14 cellular contexts compared by ENCODE assay signal in the genomic region with DNA sequence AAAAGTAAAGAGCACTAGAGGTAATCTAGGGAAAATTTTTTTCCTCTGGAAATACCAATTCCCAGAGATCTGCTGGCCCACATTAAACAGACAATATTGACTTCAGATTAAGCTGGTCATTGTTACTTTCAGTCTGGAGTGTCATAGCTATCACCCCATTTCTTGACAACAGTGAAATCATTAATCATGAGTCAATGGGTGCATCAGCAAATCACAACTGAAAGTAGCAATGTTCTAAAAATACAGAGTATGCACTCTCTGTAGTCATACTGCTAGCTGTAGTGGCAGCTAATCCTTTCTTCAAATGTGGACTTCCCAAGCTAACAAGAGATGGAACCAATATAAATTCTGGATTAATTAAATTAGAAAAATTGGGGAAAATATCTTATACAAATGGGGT.
DNase-seq lines count a peak whose midpoint lies in the region; ATAC-seq and TF ChIP-seq lines count a peak whose summit lies in the region.
"Had no signal": no experiment of that assay in that cellular context is flagged by ENCODE, and none has a peak within 500 bp of the region (broad histone marks: within the 10 kb centered on the region; RNA-seq: fewer than 3 reads in every experiment).

No MANE protein-coding gene starts in this region.

- no peak overlapping the region for H2AK5ac ChIP-seq in mesenchymal stem cell (ENCODE audit: low read length, severe bottlenecking)

- H3K9me3 Mint-ChIP-seq in natural killer cell = peaks cover 5% of the 10 kb centered on the region in 2 donors

- H3K4me1 Mint-ChIP-seq in natural killer cell = peaks cover 16 to 17% of the 10 kb centered on the region in 2 donors

- peaks cover 1% of the 10 kb centered on the region for H3K79me1 ChIP-seq in mesenchymal stem cell (replicated peaks; ENCODE audit: low read length, poor library complexity, severe bottlenecking)

- peak; percentile 40 for DNase-seq in GM13977 (ENCODE audit: low spot score)
- no peak for DNase-seq in mesenchymal stem cell
- no peak for DNase-seq in amniotic stem cell (lab: John Stamatoyannopoulos, UW)
- DNase-seq in NCI-H2227 (lab: John Stamatoyannopoulos, UW; ENCODE audit: unreplicated experiment) = no peak
- DNase-seq in natural killer cell = no peak
- DNase-seq: activated CD4-positive, alpha-beta memory T cell treated with anti-CD3 and anti-CD28 coated beads for 36 hours; NCI-H2107; Right ventricle myocardium superior; stimulated activated CD4-positive, alpha-beta T cell treated with anti-CD3 and anti-CD28 coated beads, Interleukin-4, amount 100 ng/mL, for 1 hour had no signal

- no peak overlapping the region for H2BK15ac ChIP-seq in mesenchymal stem cell (ENCODE audit: low read depth, poor library complexity, severe bottlenecking)

- H2BK120ac ChIP-seq in mesenchymal stem cell (ENCODE audit: low read depth, low read length) = no peak overlapping the region

- no peak overlapping the region for H3K4me2 ChIP-seq in mesenchymal stem cell (ENCODE audit: low read length, poor library complexity, severe bottlenecking)

- H3K4me3 Mint-ChIP-seq in natural killer cell = no peak overlapping the region
- H3K4me3 Mint-ChIP-seq: activated CD4-positive, alpha-beta memory T cell treated with anti-CD3 and anti-CD28 coated beads for 36 hours had no signal

- H3K9ac ChIP-seq in mesenchymal stem cell (ENCODE audit: low read length) = no peak overlapping the region

- H4K91ac ChIP-seq in mesenchymal stem cell (ENCODE audit: low read length) = no peak overlapping the region

- no peak overlapping the region for H3K27ac ChIP-seq in mesenchymal stem cell (ENCODE audit: low read length, poor library complexity, severe bottlenecking)
- H3K27ac ChIP-seq: ascending aorta, C4-2B had no signal

- no peak overlapping the region for H3K4ac ChIP-seq in mesenchymal stem cell (ENCODE audit: low read depth in 1 of 2, low read length in 2 of 2)

- H3K9me3 ChIP-seq in mesenchymal stem cell (ENCODE audit: control insufficient read depth, low read length) = peaks cover 8% of the 10 kb centered on the region

- no peak overlapping the region for H3K4me3 ChIP-seq in mesenchymal stem cell (ENCODE audit: insufficient read depth in 1 of 2, low read depth in 1 of 2, low read length in 2 of 2)
- H3K4me3 ChIP-seq: ascending aorta had no signal

- H3K18ac ChIP-seq in mesenchymal stem cell (ENCODE audit: low read depth in 1 of 2, low read length in 2 of 2) = no peak overlapping the region

- no peak overlapping the region for H2AFZ ChIP-seq in mesenchymal stem cell (ENCODE audit: low read depth, low read length)

- H2BK12ac ChIP-seq in mesenchymal stem cell (ENCODE audit: low read length in 2 of 2) = no peak overlapping the region

- H3K14ac ChIP-seq in mesenchymal stem cell (ENCODE audit: low read length in 2 of 2) = no peak overlapping the region

- no peaks in the 10 kb centered on the region for H3K4me1 ChIP-seq in mesenchymal stem cell (ENCODE audit: control insufficient read depth, insufficient read depth, low read depth, low read length)
- H3K4me1 ChIP-seq: ascending aorta had no signal

- H3K27me3 Mint-ChIP-seq in natural killer cell (ENCODE audit: low read depth in 2 of 2) = no peaks in the 10 kb centered on the region
- H3K27me3 Mint-ChIP-seq: activated CD4-positive, alpha-beta memory T cell treated with anti-CD3 and anti-CD28 coated beads for 36 hours had no signal

- H3K27ac Mint-ChIP-seq in natural killer cell = no peak overlapping the region
- H3K27ac Mint-ChIP-seq: activated CD4-positive, alpha-beta memory T cell treated with anti-CD3 and anti-CD28 coated beads for 36 hours had no signal

- H3K23ac ChIP-seq in mesenchymal stem cell (ENCODE audit: low read length in 2 of 2) = no peak overlapping the region

- ATAC-seq in GM19351 (IDR thresholded peaks at IDR 0.05; ENCODE audit: unreplicated experiment) (peak; percentile 94), HG02763 (IDR thresholded peaks at IDR 0.05; ENCODE audit: unreplicated experiment) (peak; percentile 90), HG03469 (IDR thresholded peaks at IDR 0.05; ENCODE audit: unreplicated experiment) (peak; percentile 96), natural killer cell (no peak)

- no peak overlapping the region for H4K8ac ChIP-seq in mesenchymal stem cell (ENCODE audit: low read length)

- H3K36me3 Mint-ChIP-seq in natural killer cell = peaks cover 7% of the 10 kb centered on the region

- H3K27me3 ChIP-seq in mesenchymal stem cell (ENCODE audit: control insufficient read depth in 1 of 2, insufficient read depth in 1 of 2, low read length in 2 of 2) = no peaks in the 10 kb centered on the region
- H3K27me3 ChIP-seq: ascending aorta had no signal

- TF ChIP-seq CTCF in GM13977 (IDR thresholded peaks at IDR 0.05; ENCODE audit: extremely low read depth, insufficient read depth, missing control alignments) (no peak), natural killer cell (IDR thresholded peaks at IDR 0.05) (no peak)

- no peak overlapping the region for H2BK5ac ChIP-seq in mesenchymal stem cell (ENCODE audit: low read depth, low read length, poor library complexity, severe bottlenecking)

- in situ Hi-C loops in GM13977 (cut with MboI; ENCODE audit: low pct_unique_long_range_greater_than_20kb, low sequenced_read_pairs, unreplicated experiment) = loop anchor here (10.0 kb wide), 1 partner anchor 129 kb away; the partner anchor contains the start of gene CPNE8

- peaks cover 0 to 7% of the 10 kb centered on the region in 2 experiments for H3K36me3 ChIP-seq in mesenchymal stem cell (ENCODE audit: control insufficient read depth in 1 of 2, insufficient read depth in 2 of 2, low read depth in 1 of 2, low read length in 2 of 2)

- intact Hi-C loops in natural killer cell (cut with micrococcal nuclease) = no loop called here

Comparison
In these comparisons a context has a peak if more than half of its experiments do, and no peak if none do; other contexts are left out.
1. ATAC-seq: peak in GM19351 (single experiment), HG02763 (single experiment) and HG03469 (single experiment); none in natural killer cell (0 of 3).